ENCODE assay signal across 9 cellular contexts in genomic region chr1:221439008-221439733, GRCh38.
DNase-seq lines count a peak whose midpoint lies in the region; ATAC-seq, FAIRE-seq and TF ChIP-seq lines count a peak whose summit lies in the region.
"Had no signal": no experiment of that assay in that cellular context is flagged by ENCODE, and none has a peak within 500 bp of the region (broad histone marks: within the 10 kb centered on the region; RNA-seq: fewer than 3 reads in every experiment).

No MANE protein-coding gene starts in this region.

- H4K91ac ChIP-seq in trophoblast cell (ENCODE audit: low read depth, low read length) = no peak overlapping the region

- ATAC-seq in HG03097 (IDR thresholded peaks at IDR 0.05; ENCODE audit: low FRiP score, unreplicated experiment) (peak; percentile 90), K562 (no peak)

- H3K14ac ChIP-seq in trophoblast cell (ENCODE audit: low read length) = no peak overlapping the region

- H3K27ac Mint-ChIP-seq in T-helper 1 cell treated with Interleukin-12 subunit alpha and Interleukin-12 subunit beta and Interleukin-4 antibody, amounts not matched to agents 30 μg/mL and 1 μg/mL, for 36 hours = peak overlapping the region; percentile 41

- H3K9me3 Mint-ChIP-seq in T-helper 1 cell treated with Interleukin-12 subunit alpha and Interleukin-12 subunit beta and Interleukin-4 antibody, amounts not matched to agents 30 μg/mL and 1 μg/mL, for 36 hours = no peaks in the 10 kb centered on the region

- TF ChIP-seq EP300 in K562 (IDR thresholded peaks at IDR 0.05; ENCODE audit: low read length) = no peak

- DNase-seq in NCI-H82 (lab: John Stamatoyannopoulos, UW) (peak; percentile 28), NCI-H82 treated with DMSO at 0.1 percent for 48 hours (lab: John Stamatoyannopoulos, UW; ENCODE audit: unreplicated experiment) (no peak), K562 (ENCODE audit: extremely low read depth in 1 of 4, low spot score in 3 of 4) (no peak), trophoblast cell (peak; percentile 73 to 80), epidermal melanocyte (ENCODE audit: insufficient read length, low spot score) (no peak), putamen (ENCODE audit: low spot score) (no peak)

- H3K4me1 ChIP-seq in K562 (replicated peaks in 1 of 2; ENCODE audit: control insufficient read depth in 2 of 2, insufficient read depth in 2 of 2, low read length in 2 of 2) (no peaks in the 10 kb centered on the region), trophoblast cell (ENCODE audit: control insufficient read depth in 1 of 2, insufficient read depth in 2 of 2, low read length in 2 of 2) (no peaks in the 10 kb centered on the region)

- no peak for TF ChIP-seq POLR2A in K562 (conservative IDR thresholded peaks at IDR 0.05)

- no peak for TF ChIP-seq CTCF in K562 (IDR thresholded peaks at IDR 0.05 in 2 of 3, conservative IDR thresholded peaks at IDR 0.05 in 1 of 3; ENCODE audit: insufficient read depth in 2 of 3, low read depth in 1 of 3, low read length in 3 of 3)

- 1% methylated on average over 4 of the region's 4 CpGs for WGBS in K562 (ENCODE audit: insufficient coverage, low coverage, missing lambda C conversion rate)
- no CpG with 5 or more reads among the region's 4 CpGs for WGBS in trophoblast cell (ENCODE audit: extremely low coverage, insufficient coverage, insufficient read length)

- H3K4me2 ChIP-seq in K562 (ENCODE audit: insufficient read depth, low read length) (no peak overlapping the region), trophoblast cell (ENCODE audit: low read length) (no peak overlapping the region)

- H2AK5ac ChIP-seq in trophoblast cell (ENCODE audit: low read length) = no peak overlapping the region

- H4K8ac ChIP-seq in trophoblast cell (ENCODE audit: low read depth, low read length) = no peak overlapping the region

- H3K4me1 Mint-ChIP-seq in T-helper 1 cell treated with Interleukin-12 subunit alpha and Interleukin-12 subunit beta and Interleukin-4 antibody, amounts not matched to agents 30 μg/mL and 1 μg/mL, for 36 hours (ENCODE audit: low read depth) = peaks cover 11% of the 10 kb centered on the region

- FAIRE-seq in K562 (lab: Jason Lieb, UNC) = no peak

- H3K4me3 ChIP-seq in K562 (no peak overlapping the region), trophoblast cell (ENCODE audit: low read depth, low read length) (no peak overlapping the region)

- intact Hi-C loops in K562 (cut with micrococcal nuclease) = loop anchor here (5.0 to 10.0 kb wide), 2 partner anchors 177 to 764 kb away; no protein-coding TSS in a partner anchor

- no TSS peak for BruUV-seq in K562 (replicated peaks; lab: Mats Ljungman, UMichigan)

- POLR2A ChIA-PET in K562 (lab: Yijun Ruan, JAX) = no interaction called here

- H3K9me3 ChIP-seq in K562 (replicated peaks; ENCODE audit: control insufficient read depth, insufficient read depth, low read depth, low read length) = no peaks in the 10 kb centered on the region
- H3K9me3 ChIP-seq in trophoblast cell (ENCODE audit: insufficient read depth, low read depth, low read length) = no peaks in the 10 kb centered on the region

- CTCF ChIA-PET in K562 (lab: Yijun Ruan, JAX; ENCODE audit: low intra/inter-chr PET ratio) = no interaction called here

- no peak overlapping the region for H3K23ac ChIP-seq in trophoblast cell (ENCODE audit: low read length)

- H3K9me1 ChIP-seq in K562 (ENCODE audit: control insufficient read depth, insufficient read depth, low read length) = no peaks in the 10 kb centered on the region

- no peaks in the 10 kb centered on the region for H3K27me3 ChIP-seq in K562 (ENCODE audit: control insufficient read depth in 2 of 2, insufficient read depth in 2 of 2, low read length in 2 of 2)
- no peaks in the 10 kb centered on the region for H3K27me3 ChIP-seq in trophoblast cell (ENCODE audit: insufficient read depth, low read length)

- H2AFZ ChIP-seq in K562 (ENCODE audit: low read depth, low read length) (no peak overlapping the region), trophoblast cell (ENCODE audit: insufficient read depth, low read length, poor library complexity) (no peak overlapping the region)

- no peak overlapping the region for H4K12ac ChIP-seq in trophoblast cell (ENCODE audit: low read depth, low read length)

- H3K4ac ChIP-seq in trophoblast cell (ENCODE audit: low read depth, low read length) = no peak overlapping the region

- no peak overlapping the region for H2BK5ac ChIP-seq in trophoblast cell (ENCODE audit: low read depth, low read length, poor library complexity)

- H3K9ac ChIP-seq in K562 (ENCODE audit: insufficient read depth in 1 of 2, low read depth in 2 of 2, low read length in 2 of 2) (no peak overlapping the region), trophoblast cell (ENCODE audit: low read length) (no peak overlapping the region)

- no peaks in the 10 kb centered on the region for H3K79me2 ChIP-seq in K562 (ENCODE audit: control insufficient read depth, insufficient read depth, low read length)
- no peaks in the 10 kb centered on the region for H3K79me2 ChIP-seq in trophoblast cell (ENCODE audit: control insufficient read depth, insufficient read depth, low read length, poor library complexity)

- no peak overlapping the region for H3K4me3 Mint-ChIP-seq in T-helper 1 cell treated with Interleukin-12 subunit alpha and Interleukin-12 subunit beta and Interleukin-4 antibody, amounts not matched to agents 30 μg/mL and 1 μg/mL, for 36 hours

- in situ Hi-C loops in K562 (cut with MboI) = loop anchor here (10.0 kb wide), 1 partner anchor 624 kb away; no protein-coding TSS in a partner anchor

- H3K18ac ChIP-seq in trophoblast cell (ENCODE audit: low read length) = no peak overlapping the region

- H3K27ac ChIP-seq in K562 (ENCODE audit: extremely low read depth, low read depth, low read length) = no peak overlapping the region
- no peak overlapping the region for H3K27ac ChIP-seq in trophoblast cell (ENCODE audit: low read depth, low read length)
- H3K27ac ChIP-seq: 22Rv1 had no signal

- H2BK12ac ChIP-seq in trophoblast cell (ENCODE audit: low read length) = no peak overlapping the region

- no peaks in the 10 kb centered on the region for H3K36me3 ChIP-seq in K562 (ENCODE audit: control insufficient read depth, insufficient read depth, low read length)
- no peaks in the 10 kb centered on the region for H3K36me3 ChIP-seq in trophoblast cell (ENCODE audit: control insufficient read depth in 1 of 2, insufficient read depth in 2 of 2, low read length in 2 of 2)

- H3K36me3 Mint-ChIP-seq in T-helper 1 cell treated with Interleukin-12 subunit alpha and Interleukin-12 subunit beta and Interleukin-4 antibody, amounts not matched to agents 30 μg/mL and 1 μg/mL, for 36 hours (ENCODE audit: low read depth) = no peaks in the 10 kb centered on the region

- no peaks in the 10 kb centered on the region for H4K20me1 ChIP-seq in K562 (replicated peaks; ENCODE audit: control insufficient read depth, insufficient read depth, low read length)

- H2BK120ac ChIP-seq in trophoblast cell (ENCODE audit: insufficient read depth, low read length, poor library complexity) = no peak overlapping the region

- no peaks in the 10 kb centered on the region for H3K79me1 ChIP-seq in trophoblast cell (ENCODE audit: low read length)

- peaks cover 6% of the 10 kb centered on the region for H3K27me3 Mint-ChIP-seq in T-helper 1 cell treated with Interleukin-12 subunit alpha and Interleukin-12 subunit beta and Interleukin-4 antibody, amounts not matched to agents 30 μg/mL and 1 μg/mL, for 36 hours (ENCODE audit: low read depth)

- no peak for TF ChIP-seq RAD21 in K562 (CRISPR knock-in tag; conservative IDR thresholded peaks at IDR 0.05 in 1 of 2, IDR thresholded peaks at IDR 0.05 in 1 of 2)

TF ChIP-seq in K562, 482 proteins besides CTCF, POLR2A, EP300 and RAD21:
- TF ChIP-seq ZNF282 (CRISPR knock-in tag; IDR thresholded peaks at IDR 0.05) (no peak), ATF3 (IDR thresholded peaks at IDR 0.05) (0 out of 2 replicates have a peak, but pooled peaks have one; percentile 15), ATF3 (CRISPR knock-in tag; conservative IDR thresholded peaks at IDR 0.05) (no peak), FOSL1 (tag; conservative IDR thresholded peaks at IDR 0.05) (peak; percentile 63; the same call in 1 of the 2 replicates)

Comparison
In these comparisons a context has a peak if more than half of its experiments do, and no peak if none do; other contexts are left out.
1. DNase-seq: peak in NCI-H82 (single experiment) and trophoblast cell (2 of 2); none in NCI-H82 treated with DMSO at 0.1 percent for 48 hours (single experiment), K562 (0 of 4), epidermal melanocyte (single experiment) and putamen (single experiment).